In the genomic region with DNA sequence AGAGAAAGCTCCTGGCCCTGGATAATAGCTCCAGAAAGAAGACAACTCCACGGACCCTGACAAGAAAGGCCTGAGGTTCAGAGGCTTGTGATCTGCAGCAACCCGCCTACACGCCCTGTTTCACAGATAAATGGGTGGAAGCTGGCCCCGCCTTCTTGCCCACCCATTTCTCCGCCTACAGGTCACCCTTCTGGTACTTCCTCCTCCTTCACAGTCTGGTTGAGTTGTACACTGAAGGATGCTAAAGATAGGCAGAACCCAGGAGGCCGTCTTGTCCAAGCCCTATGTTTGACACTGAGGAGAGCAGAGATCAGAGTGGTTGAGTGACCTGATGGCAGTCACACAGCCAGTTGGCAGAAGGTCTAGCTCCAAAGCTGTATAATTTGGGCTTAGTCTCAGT, we compare ENCODE assay signal across 8 cellular contexts. TPM values are rescaled to one million over a fixed set of nuclear protein-coding genes. Genes with fewer than 3 reads are reported as not detected.
A peak's percentile ranks its signal among the peaks of the same experiment; 100 is the strongest.
DNase-seq lines count a peak whose midpoint lies in the region; ATAC-seq and TF ChIP-seq lines count a peak whose summit lies in the region.

No MANE protein-coding gene starts in this region.

- no peak overlapping the region for H3K27ac Mint-ChIP-seq in Calu3 (ENCODE audit: unreplicated experiment)
- H3K27ac Mint-ChIP-seq in T-helper 17 cell = peak overlapping the region; percentile 43

- H3K79me2 ChIP-seq in HCT116 (ENCODE audit: insufficient read depth, low read length) = no peaks in the 10 kb centered on the region

- POLR2A ChIA-PET in HCT116 (lab: Charles Lee) = no interaction called here

- RAD21 ChIA-PET in HCT116 (lab: Charles Lee; ENCODE audit: low non-redundant PET in 1 of 2, low total read pairs in 2 of 2, uncharacterized antibody in 2 of 2, unreplicated experiment in 2 of 2) = no interaction called here

- BruUV-seq in Calu3 (replicated peaks; lab: Mats Ljungman, UMichigan) = no TSS peak
- no TSS peak for BruUV-seq in HCT116 (replicated peaks; lab: Mats Ljungman, UMichigan)

- no peak for TF ChIP-seq CTCF in Calu3 (IDR thresholded peaks at IDR 0.05; ENCODE audit: unreplicated experiment)
- no peak for TF ChIP-seq CTCF in HCT116 (IDR thresholded peaks at IDR 0.05 in 2 of 3, conservative IDR thresholded peaks at IDR 0.05 in 1 of 3; ENCODE audit: borderline replicate concordance in 1 of 3, insufficient read depth in 1 of 3, low read depth in 2 of 3, low read length in 2 of 3)
- TF ChIP-seq CTCF in colonic mucosa (IDR thresholded peaks at IDR 0.05) = no peak

- H3K9me3 ChIP-seq in HCT116 (ENCODE audit: control insufficient read depth in 1 of 2, insufficient read depth in 1 of 2, low read depth in 1 of 2, low read length in 2 of 2) (no peaks in the 10 kb centered on the region), T-helper 17 cell (ENCODE audit: control insufficient read depth, low read length, poor library complexity, severe bottlenecking) (no peaks in the 10 kb centered on the region), colonic mucosa (no peaks in the 10 kb centered on the region)

- H3K9me2 ChIP-seq in HCT116 (ENCODE audit: insufficient read depth) = no peaks in the 10 kb centered on the region

- H3K36me3 Mint-ChIP-seq in Calu3 (ENCODE audit: insufficient read depth, unreplicated experiment) = no peaks in the 10 kb centered on the region
- no peaks in the 10 kb centered on the region for H3K36me3 Mint-ChIP-seq in T-helper 17 cell (ENCODE audit: low read depth)

- peak; percentile 91 for ATAC-seq in HCT116
- peak; percentile 66 for ATAC-seq in T-helper 17 cell

- H3K4me1 ChIP-seq in HCT116 (ENCODE audit: control insufficient read depth in 1 of 2, insufficient read depth in 2 of 2, low read length in 2 of 2) (peaks cover 0 to 5% of the 10 kb centered on the region in 2 experiments; a peak in 2 of 4 replicates), colonic mucosa (no peaks in the 10 kb centered on the region)

- H3K9ac ChIP-seq in HCT116 (ENCODE audit: low read length) = no peak overlapping the region
- H3K9ac ChIP-seq in colonic mucosa (ENCODE audit: low read depth in 2 of 2, low read length in 2 of 2) = no peak overlapping the region

- intact Hi-C loops in Calu3 (cut with micrococcal nuclease; ENCODE audit: unreplicated experiment) (no loop called here), HCT116 (cut with micrococcal nuclease) (no loop called here), colonic mucosa (cut with DNase I) (no loop called here)

- H3K27me3 ChIP-seq in HCT116 (ENCODE audit: insufficient read depth, low read length) = no peaks in the 10 kb centered on the region; the same call in 1 of the 2 replicates
- H3K27me3 ChIP-seq in colonic mucosa = no peaks in the 10 kb centered on the region

- DNase-seq in Calu3 (peak; percentile 46), HCT116 (ENCODE audit: low read depth, low spot score) (no peak), T-helper 17 cell (no peak), colonic mucosa (peak; percentile 65), ureter (ENCODE audit: low spot score) (peak; percentile 52), NK-92 (lab: John Stamatoyannopoulos, UW; ENCODE audit: unreplicated experiment) (no peak), NCI-H1092 (lab: John Stamatoyannopoulos, UW) (no peak), DMS79 treated with DMSO at 0.1 percent for 48 hours (lab: John Stamatoyannopoulos, UW) (no peak)

- H3K27ac ChIP-seq in HCT116 (ENCODE audit: low read depth, low read length) (no peak overlapping the region), colonic mucosa (no peak overlapping the region)

- TF ChIP-seq RAD21 in HCT116 (IDR thresholded peaks at IDR 0.05; ENCODE audit: low read depth) = no peak

- H3K4me1 Mint-ChIP-seq in Calu3 (ENCODE audit: low read depth, unreplicated experiment) = no peaks in the 10 kb centered on the region
- H3K4me1 Mint-ChIP-seq in T-helper 17 cell = peaks cover 5% of the 10 kb centered on the region

- H3K27me3 Mint-ChIP-seq in Calu3 (ENCODE audit: unreplicated experiment) = no peaks in the 10 kb centered on the region
- no peaks in the 10 kb centered on the region for H3K27me3 Mint-ChIP-seq in T-helper 17 cell

- H3K36me3 ChIP-seq in HCT116 (ENCODE audit: control insufficient read depth in 1 of 2, insufficient read depth in 2 of 2, low read length in 2 of 2) (no peaks in the 10 kb centered on the region), colonic mucosa (no peaks in the 10 kb centered on the region)

- no peaks in the 10 kb centered on the region for H3K9me3 Mint-ChIP-seq in Calu3 (ENCODE audit: low read depth, unreplicated experiment)

- H2AFZ ChIP-seq in HCT116 (ENCODE audit: low read depth, low read length, poor library complexity, severe bottlenecking) = no peak overlapping the region

- H3K4me2 ChIP-seq in HCT116 (ENCODE audit: low read length) = no peak overlapping the region

- H4K20me1 ChIP-seq in HCT116 (ENCODE audit: insufficient read depth) = no peaks in the 10 kb centered on the region

- CTCF ChIA-PET in Calu3 (lab: Charles Lee) = interaction anchor here (0.6 to 1.2 kb wide), 2 partner anchors 9 to 59 kb away, joined by 3 read pairs; no protein-coding TSS in a partner anchor
- CTCF ChIA-PET in HCT116 (lab: Charles Lee) = interaction anchor here (1.3 kb wide), 1 partner anchor 11 kb away, joined by 5 read pairs; no protein-coding TSS in a partner anchor

- H3K4me3 ChIP-seq in HCT116 (replicated peaks in 1 of 2; ENCODE audit: low read depth in 1 of 2, low read length in 2 of 2) (no peak overlapping the region), colonic mucosa (no peak overlapping the region)

- TF ChIP-seq POLR2A in HCT116 (IDR thresholded peaks at IDR 0.05; ENCODE audit: borderline replicate concordance, extremely low read depth, insufficient read depth, insufficient read length) = no peak

- H3K4me3 Mint-ChIP-seq in Calu3 (ENCODE audit: low read depth, unreplicated experiment) (no peak overlapping the region), T-helper 17 cell (no peak overlapping the region)

TF ChIP-seq in HCT116, 20 proteins besides CTCF, POLR2A, EP300 and RAD21 (continues in another document):
- TF ChIP-seq FOSL1 (IDR thresholded peaks at IDR 0.05; ENCODE audit: low read depth) = no peak
- TF ChIP-seq ZBTB33 (IDR thresholded peaks at IDR 0.05; ENCODE audit: extremely low read depth, insufficient replicate concordance, low read length) = no peak
- TF ChIP-seq TCF7L2 (IDR thresholded peaks at IDR 0.05; ENCODE audit: borderline replicate concordance, extremely low read depth, insufficient read depth, insufficient read length) = no peak
- TF ChIP-seq ZFX (IDR thresholded peaks at IDR 0.05) = no peak
- TF ChIP-seq YY1 (IDR thresholded peaks at IDR 0.05; ENCODE audit: extremely low read depth, insufficient replicate concordance, low read depth, low read length) = no peak
- TF ChIP-seq, protein P1, sequence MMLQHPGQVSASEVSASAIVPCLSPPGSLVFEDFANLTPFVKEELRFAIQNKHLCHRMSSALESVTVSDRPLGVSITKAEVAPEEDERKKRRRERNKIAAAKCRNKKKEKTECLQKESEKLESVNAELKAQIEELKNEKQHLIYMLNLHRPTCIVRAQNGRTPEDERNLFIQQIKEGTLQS (IDR thresholded peaks at IDR 0.05) = no peak
- TF ChIP-seq ZNF274 (IDR thresholded peaks at IDR 0.05; ENCODE audit: low read depth, low read length) = no peak
- TF ChIP-seq EZH2phosphoT487 (IDR thresholded peaks at IDR 0.05; ENCODE audit: borderline replicate concordance) = no peak
- no peak for TF ChIP-seq MAX (IDR thresholded peaks at IDR 0.05)
- TF ChIP-seq SP1 (IDR thresholded peaks at IDR 0.05; ENCODE audit: low read depth) = no peak

RNA-seq across cellular contexts. Expression of gene MDGA1, which starts 34.2 kb away (rescaled TPM):
- total RNA-seq in Calu3 (2022) (7.0 and 7.2 TPM in 2 replicates), HCT116 (2021; ENCODE audit: unreplicated experiment) (6.2 TPM), T-helper 17 cell (1 to 10 TPM in 1 of 2 donors, under 1 TPM in 1; 0.21 to 2.8 TPM), colonic mucosa (1 to 10 TPM; 2.3 to 2.5 TPM), ureter (1.6 TPM)
- 5.1 and 6.0 TPM in 2 replicates for polyA plus RNA-seq in HCT116 (2012)

Comparison
In these comparisons a context has a peak if more than half of its experiments do, and no peak if none do; other contexts are left out.
1. DNase-seq: peak in Calu3 (single experiment), colonic mucosa (single experiment) and ureter (single experiment); none in HCT116 (single experiment), T-helper 17 cell (0 of 3), NK-92 (single experiment), NCI-H1092 (single experiment) and DMS79 treated with DMSO at 0.1 percent for 48 hours (single experiment).